ENCODE assay signal across 13 cellular contexts in genomic region chr2:173090291-173090877, GRCh38. TPM values are rescaled to one million over a fixed set of nuclear protein-coding genes. Genes with fewer than 3 reads are reported as not detected.
DNase-seq lines count a peak whose midpoint lies in the region; ATAC-seq and TF ChIP-seq lines count a peak whose summit lies in the region.
"Had no signal": no experiment of that assay in that cellular context is flagged by ENCODE, and none has a peak within 500 bp of the region (broad histone marks: within the 10 kb centered on the region; RNA-seq: fewer than 3 reads in every experiment).

No MANE protein-coding gene starts in this region.

- no peaks in the 10 kb centered on the region for H3K4me1 ChIP-seq in CD8-positive, alpha-beta memory T cell (ENCODE audit: insufficient read depth, low read length)
- H3K4me1 ChIP-seq in heart right ventricle (peaks cover 3 to 86% (median 55%) of the 10 kb centered on the region in 9 donors), psoas muscle (peaks cover 57% of the 10 kb centered on the region)

- H3K36me3 ChIP-seq in CD8-positive, alpha-beta memory T cell (ENCODE audit: insufficient read depth, low read length), result no peaks in the 10 kb centered on the region
- H3K36me3 ChIP-seq in heart right ventricle (peaks cover 0 to 30% (median 0%) of the 10 kb centered on the region in 9 donors), psoas muscle (ENCODE audit: insufficient read depth in 1 of 2, low read depth in 1 of 2) (peaks cover 0 to 32% of the 10 kb centered on the region in 2 donors)

- H3K4me3 Mint-ChIP-seq in CD8-positive, alpha-beta memory T cell, result no peak overlapping the region
- H3K4me3 Mint-ChIP-seq in stimulated activated naive CD8-positive, alpha-beta T cell treated with anti-CD3 and anti-CD28 coated beads, Interleukin-15, amount 100 ng/mL, for 72 hours, result no peak overlapping the region
- H3K4me3 Mint-ChIP-seq: activated T-cell treated with anti-CD3 and anti-CD28 coated beads, Interleukin-2, amount 50 U/mL, for 72 hours; CD4-positive, alpha-beta T cell had no signal

- no peaks in the 10 kb centered on the region for H3K9me3 ChIP-seq in CD8-positive, alpha-beta memory T cell (ENCODE audit: low read length)
- no peaks in the 10 kb centered on the region for H3K9me3 ChIP-seq in heart right ventricle
- H3K9me3 ChIP-seq in psoas muscle, result no peaks in the 10 kb centered on the region

- CTCF ChIA-PET in CD8-positive, alpha-beta memory T cell (lab: Charles Lee), result no interaction called here

- in situ Hi-C loops in astrocyte of the spinal cord (cut with HindIII; ENCODE audit: low sequenced_read_pairs), result no loop called here

- TF ChIP-seq CTCF in astrocyte of the spinal cord (IDR thresholded peaks at IDR 0.05; ENCODE audit: low read depth, low read length) (no peak), heart right ventricle (IDR thresholded peaks at IDR 0.05) (no peak), psoas muscle (IDR thresholded peaks at IDR 0.05) (no peak)

- H3K27me3 Mint-ChIP-seq in CD8-positive, alpha-beta memory T cell, result peaks cover 0 to 2% of the 10 kb centered on the region in 2 donors
- peaks cover 36% of the 10 kb centered on the region for H3K27me3 Mint-ChIP-seq in stimulated activated naive CD8-positive, alpha-beta T cell treated with anti-CD3 and anti-CD28 coated beads, Interleukin-15, amount 100 ng/mL, for 72 hours

- H3K36me3 Mint-ChIP-seq in CD8-positive, alpha-beta memory T cell, result no peaks in the 10 kb centered on the region

- no peak overlapping the region for H3K4me3 ChIP-seq in CD8-positive, alpha-beta memory T cell (ENCODE audit: low read length)
- H3K4me3 ChIP-seq in astrocyte of the spinal cord (ENCODE audit: low read depth, low read length), result no peak overlapping the region
- peak overlapping the region in 7 of 10 donors; percentile 9 to 33 (median 22) for H3K4me3 ChIP-seq in heart right ventricle
- H3K4me3 ChIP-seq in psoas muscle, result peak overlapping the region; percentile 62

- DNase-seq in CD8-positive, alpha-beta memory T cell, result no peak
- DNase-seq in astrocyte of the spinal cord (ENCODE audit: low read depth, low spot score) (peak; percentile 64), heart right ventricle (peak; percentile 17 to 32), psoas muscle (peak; percentile 27 to 51), HuH-7 (ENCODE audit: low spot score) (no peak)
- no peak for DNase-seq in stimulated activated naive CD8-positive, alpha-beta T cell treated with anti-CD3 and anti-CD28 coated beads, Interleukin-15, amount 100 ng/mL, for 72 hours
- no peak for DNase-seq in stimulated activated naive CD8-positive, alpha-beta T cell treated with anti-CD3 and anti-CD28 coated beads, Interleukin-15, Interleukin-2, amounts not matched to agents 100 U/mL and 50 U/mL, for 24 hours
- DNase-seq: activated T-cell treated with anti-CD3 and anti-CD28 coated beads, Interleukin-2, amount 50 U/mL, for 72 hours; CD4-positive, alpha-beta T cell; occipital lobe; stimulated activated CD8-positive, alpha-beta memory T cell treated with anti-CD3 and anti-CD28 coated beads, Interleukin-4, amount 100 ng/mL, for 48 hours had no signal

- H3K27ac ChIP-seq in CD8-positive, alpha-beta memory T cell (ENCODE audit: low read depth, low read length), result peak overlapping the region; percentile 77
- H3K27ac ChIP-seq in heart right ventricle (peak overlapping the region; percentile 66 to 83 (median 79)), psoas muscle (peak overlapping the region; percentile 88)
- H3K27ac ChIP-seq: epithelial cell of prostate had no signal

- no peaks in the 10 kb centered on the region for H3K9me3 Mint-ChIP-seq in CD8-positive, alpha-beta memory T cell
- no peaks in the 10 kb centered on the region for H3K9me3 Mint-ChIP-seq in stimulated activated naive CD8-positive, alpha-beta T cell treated with anti-CD3 and anti-CD28 coated beads, Interleukin-15, amount 100 ng/mL, for 72 hours
- H3K9me3 Mint-ChIP-seq: activated T-cell treated with anti-CD3 and anti-CD28 coated beads, Interleukin-2, amount 50 U/mL, for 72 hours; CD4-positive, alpha-beta T cell had no signal

- ATAC-seq in heart right ventricle, result peak; percentile 57 to 85 (median 76)
- ATAC-seq in psoas muscle, result peak; percentile 67 to 81 (median 80)
- ATAC-seq in stimulated activated naive CD8-positive, alpha-beta T cell treated with anti-CD3 and anti-CD28 coated beads, Interleukin-15, amount 100 ng/mL, for 72 hours, result no peak
- ATAC-seq in stimulated activated naive CD8-positive, alpha-beta T cell treated with anti-CD3 and anti-CD28 coated beads, Interleukin-15, Interleukin-2, amounts not matched to agents 100 U/mL and 50 U/mL, for 24 hours, result no peak
- no peak for ATAC-seq in GM18870 (IDR thresholded peaks at IDR 0.05; ENCODE audit: unreplicated experiment)
- ATAC-seq: activated T-cell treated with anti-CD3 and anti-CD28 coated beads, Interleukin-2, amount 50 U/mL, for 72 hours had no signal

- H3K27me3 ChIP-seq in CD8-positive, alpha-beta memory T cell (ENCODE audit: insufficient read depth, low read length, poor library complexity, severe bottlenecking), result no peaks in the 10 kb centered on the region
- H3K27me3 ChIP-seq in heart right ventricle (no peaks in the 10 kb centered on the region), psoas muscle (ENCODE audit: insufficient read depth in 3 of 3, low read length in 2 of 3) (no peaks in the 10 kb centered on the region)

- intact Hi-C loops in heart right ventricle (cut with DNase I), result loop anchor here in 3 of 10 donors (5.0 kb wide), 4 partner anchors 63 to 122 kb away; no protein-coding TSS in a partner anchor
- intact Hi-C loops in psoas muscle (cut with DNase I), result loop anchor here (2.0 to 5.0 kb wide), 4 partner anchors 60 to 122 kb away; no protein-coding TSS in a partner anchor

- POLR2A ChIA-PET in CD8-positive, alpha-beta memory T cell (lab: Charles Lee), result no interaction called here

- peak overlapping the region in 2 of 8 donors; percentile 6 to 18 for H3K27ac Mint-ChIP-seq in CD8-positive, alpha-beta memory T cell
- no peak overlapping the region for H3K27ac Mint-ChIP-seq in stimulated activated naive CD8-positive, alpha-beta T cell treated with anti-CD3 and anti-CD28 coated beads, Interleukin-15, amount 100 ng/mL, for 72 hours
- H3K27ac Mint-ChIP-seq: activated T-cell treated with anti-CD3 and anti-CD28 coated beads, Interleukin-2, amount 50 U/mL, for 72 hours; CD4-positive, alpha-beta T cell had no signal

- 27 to 37% methylated on average over 11 of the region's 11 CpGs for WGBS in heart right ventricle, 2 donors
- WGBS in psoas muscle, 3 donors, result 20 to 21% (median 20%) methylated on average over 11 of the region's 11 CpGs

- no peaks in the 10 kb centered on the region for H3K4me1 Mint-ChIP-seq in CD8-positive, alpha-beta memory T cell
- H3K4me1 Mint-ChIP-seq in stimulated activated naive CD8-positive, alpha-beta T cell treated with anti-CD3 and anti-CD28 coated beads, Interleukin-15, amount 100 ng/mL, for 72 hours, result no peaks in the 10 kb centered on the region

RNA-seq across cellular contexts. Expression of gene MAP3K20, which starts 14.7 kb away (rescaled TPM):
- 10 to 100 TPM; 11.2 to 14.1 TPM for total RNA-seq in CD8-positive, alpha-beta memory T cell
- polyA plus RNA-seq in CD8-positive, alpha-beta memory T cell, result 1.9 TPM
- total RNA-seq in heart right ventricle (100 to 1,000 TPM; 357 to 560 (median 437) TPM), psoas muscle (100 to 1,000 TPM; 366 to 533 (median 468) TPM)
- polyA plus RNA-seq in heart right ventricle (10 to 100 TPM; 63.2 to 64.7 TPM), psoas muscle (100 to 1,000 TPM in 2 of 3 donors, 10 to 100 TPM in 1; 41.8 to 224 (median 112) TPM)

Comparison
In these comparisons a context has a peak if more than half of its experiments do, and no peak if none do; other contexts are left out.
1. DNase-seq: peak in astrocyte of the spinal cord (single experiment), heart right ventricle (2 of 2) and psoas muscle (2 of 2); none in CD8-positive, alpha-beta memory T cell (0 of 5), HuH-7 (single experiment), stimulated activated naive CD8-positive, alpha-beta T cell treated with anti-CD3 and anti-CD28 coated beads, Interleukin-15, amount 100 ng/mL, for 72 hours (0 of 2) and stimulated activated naive CD8-positive, alpha-beta T cell treated with anti-CD3 and anti-CD28 coated beads, Interleukin-15, Interleukin-2, amounts not matched to agents 100 U/mL and 50 U/mL, for 24 hours (single experiment).
2. H3K4me3 ChIP-seq: peak in heart right ventricle (7 of 10) and psoas muscle (single experiment); none in CD8-positive, alpha-beta memory T cell (single experiment) and astrocyte of the spinal cord (single experiment).
3. ATAC-seq: peak in heart right ventricle (8 of 8) and psoas muscle (4 of 4); none in stimulated activated naive CD8-positive, alpha-beta T cell treated with anti-CD3 and anti-CD28 coated beads, Interleukin-15, amount 100 ng/mL, for 72 hours (single experiment), stimulated activated naive CD8-positive, alpha-beta T cell treated with anti-CD3 and anti-CD28 coated beads, Interleukin-15, Interleukin-2, amounts not matched to agents 100 U/mL and 50 U/mL, for 24 hours (single experiment) and GM18870 (single experiment).
4. RNA of gene MAP3K20, which starts 14.7 kb away (total RNA-seq): 366 to 533 TPM in psoas muscle and 357 to 560 TPM in heart right ventricle; 11.2 to 14.1 TPM in CD8-positive, alpha-beta memory T cell; every median in the first group is over 10 times any median in the second.
5. Peak in every context shown above with its lines, with median percentiles within 50 percentile points of each other: H3K27ac ChIP-seq.